In genomic region chr7:151058766-151059361, GRCh38 we compare ENCODE assay signal across 1 cellular context.
TF ChIP-seq lines count a peak whose summit lies in the region.

No MANE protein-coding gene starts in this region.

TF ChIP-seq in HCT116, 20 proteins besides CTCF, POLR2A, EP300 and RAD21:
- TF ChIP-seq CBX3 (IDR thresholded peaks at IDR 0.05; ENCODE audit: low read depth), result no peak
